Comparison of ENCODE assay signal across 27 cellular contexts in genomic region chr6:145967549-145967948, GRCh38.
"Had no signal": no experiment of that assay in that cellular context is flagged by ENCODE, and none has a peak within 500 bp of the region (broad histone marks: within the 10 kb centered on the region; RNA-seq: fewer than 3 reads in every experiment).

No MANE protein-coding gene starts in this region.

- H3K36me3 ChIP-seq: Peyer's patch, SJSA1 had no signal

- DNase-seq: Kasumi-1, MM.1S, NCI-H1092, NCI-H1105, NCI-H1417 treated with DMSO at 0.1 percent for 48 hours, NCI-H1436 treated with DMSO at 0.1 percent for 48 hours, NCI-H1694 treated with DMSO at 0.1 percent for 48 hours, NCI-H187 treated with DMSO at 0.1 percent for 48 hours, NCI-H2029 treated with DMSO at 0.1 percent for 48 hours, NCI-H2081 treated with DMSO at 0.1 percent for 48 hours, NCI-H2107, NCI-H2171, NCI-H226, NCI-H446, NCI-H510A treated with DMSO at 0.1 percent for 48 hours, NCI-H524 treated with DMSO at 0.1 percent for 48 hours, NCI-H526 treated with DMSO at 0.1 percent for 48 hours, NCI-H774, PC-3, Peyer's patch, Right ventricle myocardium superior, RPMI8226, SHP77 treated with DMSO at 0.1 percent for 48 hours, SK-N-SH, SW 1271, T-helper 1 cell had no signal

- H3K9me2 ChIP-seq: SK-N-SH had no signal

- H3K4me3 ChIP-seq: Peyer's patch, SJSA1 had no signal

- ATAC-seq: PC-3 had no signal

- H3K9me3 ChIP-seq: Peyer's patch, SJSA1, SK-N-SH had no signal

- H3K27ac ChIP-seq: Peyer's patch, SJSA1 had no signal

- H3K4me2 ChIP-seq: SK-N-SH had no signal

- H3K9ac ChIP-seq: SK-N-SH had no signal

- H3K27me3 ChIP-seq: Peyer's patch, SJSA1 had no signal
